15 cellular contexts compared by ENCODE assay signal in genomic region chr12:124883263-124883876, GRCh38. TPM values are rescaled to one million over a fixed set of nuclear protein-coding genes. Genes with fewer than 3 reads are reported as not detected.
A peak's percentile ranks its signal among the peaks of the same experiment; 100 is the strongest.
DNase-seq lines count a peak whose midpoint lies in the region; ATAC-seq and TF ChIP-seq lines count a peak whose summit lies in the region.
"Had no signal": no experiment of that assay in that cellular context is flagged by ENCODE, and none has a peak within 500 bp of the region (broad histone marks: within the 10 kb centered on the region; RNA-seq: fewer than 3 reads in every experiment).

No MANE protein-coding gene starts in this region.

- no peak overlapping the region for H4K8ac ChIP-seq in trophoblast cell (ENCODE audit: low read depth, low read length)

- no peak overlapping the region for H3K4me2 ChIP-seq in trophoblast cell (ENCODE audit: low read length)

- H3K23ac ChIP-seq in trophoblast cell (ENCODE audit: low read length) = no peak overlapping the region

- H2AFZ ChIP-seq in trophoblast cell (ENCODE audit: insufficient read depth, low read length, poor library complexity) = no peak overlapping the region

- peaks cover 1% of the 10 kb centered on the region for H3K9me3 ChIP-seq in trophoblast cell (ENCODE audit: insufficient read depth, low read depth, low read length)
- H3K9me3 ChIP-seq: prostate gland, SJCRH30, suprapubic skin had no signal

- peaks cover 0 to 4% of the 10 kb centered on the region in 2 experiments for H3K4me1 ChIP-seq in trophoblast cell (ENCODE audit: control insufficient read depth in 1 of 2, insufficient read depth in 2 of 2, low read length in 2 of 2)
- H3K4me1 ChIP-seq: prostate gland had no signal

- no peak overlapping the region for H2BK120ac ChIP-seq in trophoblast cell (ENCODE audit: insufficient read depth, low read length, poor library complexity)

- ATAC-seq in GM18909 (IDR thresholded peaks at IDR 0.05; ENCODE audit: poor library complexity, unreplicated experiment) = no peak
- ATAC-seq: activated CD8-positive, alpha-beta T cell treated with anti-CD3 and anti-CD28 coated beads, Interleukin-2, amount 10 ng/mL, durations not matched to agents 7 days and 5 days had no signal

- H3K27ac ChIP-seq in trophoblast cell (ENCODE audit: low read depth, low read length) = no peak overlapping the region
- H3K27ac ChIP-seq: prostate gland, SJCRH30, suprapubic skin had no signal

- H3K27me3 ChIP-seq in trophoblast cell (ENCODE audit: insufficient read depth, low read length) = no peaks in the 10 kb centered on the region
- H3K27me3 ChIP-seq: SJCRH30, suprapubic skin had no signal

- no peak overlapping the region for H2AK5ac ChIP-seq in trophoblast cell (ENCODE audit: low read length)

- H2BK12ac ChIP-seq in trophoblast cell (ENCODE audit: low read length) = no peak overlapping the region

- peaks cover 3% of the 10 kb centered on the region for H3K79me1 ChIP-seq in trophoblast cell (ENCODE audit: low read length)

- no peak overlapping the region for H3K4ac ChIP-seq in trophoblast cell (ENCODE audit: low read depth, low read length)

- H3K36me3 Mint-ChIP-seq in T-helper 2 cell treated with Interferon-gamma antibody and Interleukin-4, amounts not matched to agents 5 μg/mL and 100 μg/mL, for 36 hours (ENCODE audit: low read depth) = no peaks in the 10 kb centered on the region
- no peaks in the 10 kb centered on the region for H3K36me3 Mint-ChIP-seq in brain

- no peak overlapping the region for H4K91ac ChIP-seq in trophoblast cell (ENCODE audit: low read depth, low read length)

- H3K27me3 Mint-ChIP-seq in T-helper 2 cell treated with Interferon-gamma antibody and Interleukin-4, amounts not matched to agents 5 μg/mL and 100 μg/mL, for 36 hours (ENCODE audit: low read depth) = no peaks in the 10 kb centered on the region
- peaks cover 10% of the 10 kb centered on the region for H3K27me3 Mint-ChIP-seq in brain

- no peaks in the 10 kb centered on the region for H3K79me2 ChIP-seq in trophoblast cell (ENCODE audit: control insufficient read depth, insufficient read depth, low read length, poor library complexity)

- H3K27ac Mint-ChIP-seq in T-helper 2 cell treated with Interferon-gamma antibody and Interleukin-4, amounts not matched to agents 5 μg/mL and 100 μg/mL, for 36 hours = peak overlapping the region; percentile 46
- H3K27ac Mint-ChIP-seq in brain = peak overlapping the region in 3 of 5 experiments; percentile 21 to 82 (median 71)

- H4K12ac ChIP-seq in trophoblast cell (ENCODE audit: low read depth, low read length) = no peak overlapping the region

- DNase-seq in T-helper 2 cell treated with Interferon-gamma antibody and Interleukin-4, amounts not matched to agents 5 μg/mL and 100 μg/mL, for 36 hours (ENCODE audit: low spot score) = no peak
- no peak for DNase-seq in T-helper 2 cell
- peak; percentile 48 for DNase-seq in NAMALWA (ENCODE audit: low spot score)
- DNase-seq in trophoblast cell = peak; percentile 67 to 75
- DNase-seq in activated effector memory CD4-positive, alpha-beta T cell treated with anti-CD3 and anti-CD28 coated beads, Interleukin-2, amount 50 U/mL, for 16 hours = no peak
- no peak for DNase-seq in activated CD4-positive, CD25-positive, alpha-beta regulatory T cell (lab: John Stamatoyannopoulos, UW)
- DNase-seq: activated CD8-positive, alpha-beta T cell treated with anti-CD3 and anti-CD28 coated beads, Interleukin-2, amount 10 ng/mL, durations not matched to agents 7 days and 5 days; activated gamma-delta T cell; MM.1S; stimulated activated CD4-positive, alpha-beta T cell treated with anti-CD3 and anti-CD28 coated beads, Interleukin-12 subunit alpha, Interleukin-12 subunit beta, amount 100 ng/mL, for 4 hours had no signal

- H3K4me3 Mint-ChIP-seq in T-helper 2 cell treated with Interferon-gamma antibody and Interleukin-4, amounts not matched to agents 5 μg/mL and 100 μg/mL, for 36 hours = no peak overlapping the region
- H3K4me3 Mint-ChIP-seq in brain = no peak overlapping the region
- H3K4me3 Mint-ChIP-seq: activated CD8-positive, alpha-beta T cell treated with anti-CD3 and anti-CD28 coated beads, Interleukin-2, amount 10 ng/mL, durations not matched to agents 7 days and 5 days had no signal

- H3K36me3 ChIP-seq in trophoblast cell (ENCODE audit: control insufficient read depth in 1 of 2, insufficient read depth in 2 of 2, low read length in 2 of 2) = no peaks in the 10 kb centered on the region
- H3K36me3 ChIP-seq: prostate gland, SJCRH30, suprapubic skin had no signal

- H2BK5ac ChIP-seq in trophoblast cell (ENCODE audit: low read depth, low read length, poor library complexity) = no peak overlapping the region

- no CpG with 5 or more reads among the region's 5 CpGs for WGBS in trophoblast cell (ENCODE audit: extremely low coverage, insufficient coverage, insufficient read length)

- no peak overlapping the region for H3K14ac ChIP-seq in trophoblast cell (ENCODE audit: low read length)

- no peaks in the 10 kb centered on the region for H3K9me3 Mint-ChIP-seq in T-helper 2 cell treated with Interferon-gamma antibody and Interleukin-4, amounts not matched to agents 5 μg/mL and 100 μg/mL, for 36 hours
- H3K9me3 Mint-ChIP-seq in brain = no peaks in the 10 kb centered on the region

- no peak overlapping the region for H3K9ac ChIP-seq in trophoblast cell (ENCODE audit: low read length)

- no peak for TF ChIP-seq CTCF in brain (conservative IDR thresholded peaks at IDR 0.05)

- no peak overlapping the region for H3K18ac ChIP-seq in trophoblast cell (ENCODE audit: low read length)

- no peak overlapping the region for H3K4me3 ChIP-seq in trophoblast cell (ENCODE audit: low read depth, low read length)
- H3K4me3 ChIP-seq: prostate gland, SJCRH30, suprapubic skin had no signal

- peaks cover 7% of the 10 kb centered on the region for H3K4me1 Mint-ChIP-seq in T-helper 2 cell treated with Interferon-gamma antibody and Interleukin-4, amounts not matched to agents 5 μg/mL and 100 μg/mL, for 36 hours (ENCODE audit: low read depth)
- H3K4me1 Mint-ChIP-seq in brain = peaks cover 17% of the 10 kb centered on the region

RNA-seq across cellular contexts. Expression of gene SCARB1, which starts 19.7 kb away (rescaled TPM):
- 44.7 TPM for polyA plus RNA-seq in brain (ENCODE audit: insufficient read depth, low read depth, low replicate concordance)
- polyA plus RNA-seq in trophoblast cell (2013) = 102 and 105 TPM in 2 replicates

RNA-seq across cellular contexts. Expression of gene UBC, which starts 31.1 kb away (rescaled TPM):
- 912 TPM for polyA plus RNA-seq in brain (ENCODE audit: insufficient read depth, low read depth, low replicate concordance)
- polyA plus RNA-seq in trophoblast cell (2013) = 1,300 and 1,363 TPM in 2 replicates

Comparison
In these comparisons a context has a peak if more than half of its experiments do, and no peak if none do; other contexts are left out.
1. DNase-seq: peak in NAMALWA (single experiment) and trophoblast cell (2 of 2); none in T-helper 2 cell treated with Interferon-gamma antibody and Interleukin-4, amounts not matched to agents 5 μg/mL and 100 μg/mL, for 36 hours (single experiment), T-helper 2 cell (0 of 5), activated effector memory CD4-positive, alpha-beta T cell treated with anti-CD3 and anti-CD28 coated beads, Interleukin-2, amount 50 U/mL, for 16 hours (single experiment) and activated CD4-positive, CD25-positive, alpha-beta regulatory T cell (0 of 4).